Comparison of ENCODE assay signal across 17 cellular contexts in the genomic region with DNA sequence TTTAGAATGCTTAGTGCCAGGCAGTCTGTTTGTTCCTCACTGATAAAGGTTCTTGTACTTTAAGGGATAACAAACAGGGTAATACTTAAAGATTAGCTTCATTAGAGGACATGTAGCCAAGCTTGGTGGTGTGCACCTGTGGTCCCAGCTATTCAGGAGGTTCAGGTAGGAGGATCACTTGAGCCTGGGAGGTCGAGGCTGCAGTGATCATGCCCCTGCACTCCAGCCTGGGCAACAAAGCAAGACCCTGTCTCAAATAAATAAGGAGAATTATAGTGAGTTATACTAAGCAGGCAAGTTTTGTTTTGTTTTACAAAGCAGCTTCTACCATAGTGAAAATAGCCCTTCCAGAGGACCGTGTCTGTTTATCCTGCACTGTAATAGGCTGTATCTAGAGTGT. TPM values are rescaled to one million over a fixed set of nuclear protein-coding genes. Genes with fewer than 3 reads are reported as not detected.
DNase-seq lines count a peak whose midpoint lies in the region; ATAC-seq and TF ChIP-seq lines count a peak whose summit lies in the region.
"Had no signal": no experiment of that assay in that cellular context is flagged by ENCODE, and none has a peak within 500 bp of the region (broad histone marks: within the 10 kb centered on the region; RNA-seq: fewer than 3 reads in every experiment).

No MANE protein-coding gene starts in this region.

- no peaks in the 10 kb centered on the region for H3K79me1 ChIP-seq in trophoblast cell (ENCODE audit: low read length)

- DNase-seq in SK-N-SH = no peak
- DNase-seq in epithelial cell of prostate (ENCODE audit: low read depth, low spot score) = no peak
- DNase-seq in trophoblast cell = no peak
- no peak for DNase-seq in foreskin keratinocyte
- DNase-seq in sciatic nerve (ENCODE audit: low spot score) = no peak
- DNase-seq: C1 segment of cervical spinal cord, KG1, MG63, NCI-H1105 treated with DMSO at 0.1 percent for 48 hours, NCI-H187, NCI-H69, SHP77 had no signal

- H2BK5ac ChIP-seq in trophoblast cell (ENCODE audit: low read depth, low read length, poor library complexity) = no peak overlapping the region

- peaks cover 5 to 22% of the 10 kb centered on the region in 2 experiments for H3K36me3 ChIP-seq in SK-N-SH (replicated peaks in 1 of 2; ENCODE audit: control insufficient read depth in 1 of 2, insufficient read depth in 2 of 2, low read length in 1 of 2)
- H3K36me3 ChIP-seq in Loucy (ENCODE audit: insufficient read depth, low read length) = peaks cover 24% of the 10 kb centered on the region; the same call in 1 of the 2 replicates
- H3K36me3 ChIP-seq in trophoblast cell (ENCODE audit: control insufficient read depth in 1 of 2, insufficient read depth in 2 of 2, low read length in 2 of 2) = peaks cover 8 to 13% of the 10 kb centered on the region in 2 experiments

- no peak overlapping the region for H3K18ac ChIP-seq in trophoblast cell (ENCODE audit: low read length)

- ATAC-seq in SK-N-SH treated with all-trans-retinoic acid at 6 μM for 48 hours = no peak
- no peak for ATAC-seq in HG03045 (IDR thresholded peaks at IDR 0.05; ENCODE audit: unreplicated experiment)
- no peak for ATAC-seq in foreskin keratinocyte
- no peak for ATAC-seq in sciatic nerve

- H3K9ac ChIP-seq in SK-N-SH (no peak overlapping the region), Loucy (ENCODE audit: low read depth, low read length, poor library complexity, severe bottlenecking) (peak overlapping the region; percentile 7), trophoblast cell (ENCODE audit: low read length) (no peak overlapping the region)

- TF ChIP-seq CTCF in SK-N-SH (IDR thresholded peaks at IDR 0.05) (no peak), Loucy (conservative IDR thresholded peaks at IDR 0.05; ENCODE audit: low read length) (no peak), foreskin keratinocyte (conservative IDR thresholded peaks at IDR 0.05) (no peak)

- no peak overlapping the region for H3K4me3 ChIP-seq in SK-N-SH (ENCODE audit: low read depth in 2 of 2, low read length in 1 of 2)
- peak overlapping the region; percentile 65 for H3K4me3 ChIP-seq in Loucy (ENCODE audit: low read length, poor library complexity, severe bottlenecking)
- no peak overlapping the region for H3K4me3 ChIP-seq in trophoblast cell (ENCODE audit: low read depth, low read length)
- H3K4me3 ChIP-seq: HAP-1, MG63 had no signal

- H3F3A ChIP-seq in SK-N-SH (replicated peaks; ENCODE audit: insufficient read depth) = peaks cover 20% of the 10 kb centered on the region
- no peaks in the 10 kb centered on the region for H3F3A ChIP-seq in Loucy (ENCODE audit: low read depth)

- H3K27ac ChIP-seq in SK-N-SH (ENCODE audit: low read depth in 2 of 2, low read length in 1 of 2) (peak overlapping the region in 1 of 2 experiments; percentile 68; a peak in 2 of 4 replicates), epithelial cell of prostate (peak overlapping the region; percentile 76), trophoblast cell (ENCODE audit: low read depth, low read length) (no peak overlapping the region), foreskin keratinocyte (no peak overlapping the region)
- H3K27ac ChIP-seq: 22Rv1 had no signal

- intact Hi-C loops in sciatic nerve (cut with DNase I) = no loop called here

- H3K9me3 ChIP-seq in SK-N-SH = no peaks in the 10 kb centered on the region
- H3K9me3 ChIP-seq in Loucy (ENCODE audit: insufficient read depth, low read depth, low read length) = no peaks in the 10 kb centered on the region
- no peaks in the 10 kb centered on the region for H3K9me3 ChIP-seq in trophoblast cell (ENCODE audit: insufficient read depth, low read depth, low read length)
- H3K9me3 ChIP-seq: HAP-1, MG63 had no signal

- no peak overlapping the region for H4K12ac ChIP-seq in trophoblast cell (ENCODE audit: low read depth, low read length)

- peaks cover 7 to 31% of the 10 kb centered on the region in 2 experiments for H3K4me1 ChIP-seq in SK-N-SH (ENCODE audit: control insufficient read depth in 1 of 2, insufficient read depth in 2 of 2, low read depth in 1 of 2, low read length in 1 of 2)
- peaks cover 41% of the 10 kb centered on the region for H3K4me1 ChIP-seq in Loucy (ENCODE audit: insufficient read depth, low read length, poor library complexity, severe bottlenecking)
- peaks cover 6 to 8% of the 10 kb centered on the region in 2 experiments for H3K4me1 ChIP-seq in trophoblast cell (ENCODE audit: control insufficient read depth in 1 of 2, insufficient read depth in 2 of 2, low read length in 2 of 2)
- H3K4me1 ChIP-seq in foreskin keratinocyte = peaks cover 35% of the 10 kb centered on the region

- no peak overlapping the region for H4K91ac ChIP-seq in trophoblast cell (ENCODE audit: low read depth, low read length)

- no peak overlapping the region for H4K8ac ChIP-seq in trophoblast cell (ENCODE audit: low read depth, low read length)

- H2AK5ac ChIP-seq in trophoblast cell (ENCODE audit: low read length) = no peak overlapping the region

- no peak overlapping the region for H2BK12ac ChIP-seq in trophoblast cell (ENCODE audit: low read length)

- no peak overlapping the region for H3K23ac ChIP-seq in trophoblast cell (ENCODE audit: low read length)

- WGBS in SK-N-SH (ENCODE audit: low lambda C conversion rate) = 84% methylated on average over 2 of the region's 2 CpGs
- WGBS in trophoblast cell (ENCODE audit: extremely low coverage, insufficient coverage, insufficient read length) = no CpG with 5 or more reads among the region's 2 CpGs

- H4K20me1 ChIP-seq in SK-N-SH (ENCODE audit: insufficient read depth) (peaks cover 52% of the 10 kb centered on the region), Loucy (ENCODE audit: insufficient read depth, low read length, poor library complexity, severe bottlenecking) (peaks cover 86% of the 10 kb centered on the region)

- H3K4ac ChIP-seq in trophoblast cell (ENCODE audit: low read depth, low read length) = peak overlapping the region; percentile 29

- POLR2A ChIA-PET in SK-N-SH (lab: Yijun Ruan, JAX) = no interaction called here

- no peaks in the 10 kb centered on the region for H3K9me2 ChIP-seq in SK-N-SH
- no peaks in the 10 kb centered on the region for H3K9me2 ChIP-seq in Loucy (replicated peaks; ENCODE audit: low read depth, low read length)

- H3K4me2 ChIP-seq in SK-N-SH = peak overlapping the region; percentile 62
- peak overlapping the region; percentile 99 for H3K4me2 ChIP-seq in Loucy (ENCODE audit: low read depth, low read length, poor library complexity, severe bottlenecking)
- H3K4me2 ChIP-seq in trophoblast cell (ENCODE audit: low read length) = no peak overlapping the region

- CTCF ChIA-PET in SK-N-SH (lab: Yijun Ruan, JAX) = no interaction called here

- no peak overlapping the region for H2AFZ ChIP-seq in SK-N-SH (ENCODE audit: low read depth)
- no peak overlapping the region for H2AFZ ChIP-seq in Loucy (ENCODE audit: low read length)
- H2AFZ ChIP-seq in trophoblast cell (ENCODE audit: insufficient read depth, low read length, poor library complexity) = no peak overlapping the region

- no peak overlapping the region for H3K14ac ChIP-seq in trophoblast cell (ENCODE audit: low read length)

- H3K79me2 ChIP-seq in SK-N-SH (ENCODE audit: insufficient read depth) (peaks cover 97% of the 10 kb centered on the region), Loucy (ENCODE audit: insufficient read depth, low read length) (peaks cover 92% of the 10 kb centered on the region), trophoblast cell (ENCODE audit: control insufficient read depth, insufficient read depth, low read length, poor library complexity) (peaks cover 11% of the 10 kb centered on the region)

- H3K27me3 ChIP-seq in SK-N-SH (ENCODE audit: insufficient read depth) = no peaks in the 10 kb centered on the region
- H3K27me3 ChIP-seq in Loucy (ENCODE audit: insufficient read depth, low read length, poor library complexity, severe bottlenecking) = no peaks in the 10 kb centered on the region
- no peaks in the 10 kb centered on the region for H3K27me3 ChIP-seq in trophoblast cell (ENCODE audit: insufficient read depth, low read length)
- H3K27me3 ChIP-seq in foreskin keratinocyte = no peaks in the 10 kb centered on the region
- H3K27me3 ChIP-seq: MG63 had no signal

- H2BK120ac ChIP-seq in trophoblast cell (ENCODE audit: insufficient read depth, low read length, poor library complexity) = no peak overlapping the region

- no peak for TF ChIP-seq EP300 in SK-N-SH (IDR thresholded peaks at IDR 0.05; ENCODE audit: borderline replicate concordance in 1 of 2, low read depth in 1 of 2, low read length in 1 of 2)

- TF ChIP-seq RAD21 in SK-N-SH (IDR thresholded peaks at IDR 0.05; ENCODE audit: low read length) = no peak

TF ChIP-seq in SK-N-SH, 30 proteins besides CTCF, POLR2A, EP300 and RAD21 (continues in another document):
- no peak for TF ChIP-seq FOXM1 (IDR thresholded peaks at IDR 0.05; ENCODE audit: low read depth)
- TF ChIP-seq, protein P1, sequence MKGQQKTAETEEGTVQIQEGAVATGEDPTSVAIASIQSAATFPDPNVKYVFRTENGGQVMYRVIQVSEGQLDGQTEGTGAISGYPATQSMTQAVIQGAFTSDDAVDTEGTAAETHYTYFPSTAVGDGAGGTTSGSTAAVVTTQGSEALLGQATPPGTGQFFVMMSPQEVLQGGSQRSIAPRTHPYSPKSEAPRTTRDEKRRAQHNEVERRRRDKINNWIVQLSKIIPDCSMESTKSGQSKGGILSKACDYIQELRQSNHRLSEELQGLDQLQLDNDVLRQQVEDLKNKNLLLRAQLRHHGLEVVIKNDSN (IDR thresholded peaks at IDR 0.05; ENCODE audit: borderline replicate concordance, low read depth) = no peak

TF ChIP-seq in SK-N-SH treated with all-trans-retinoic acid at 6 μM for 48 hours, 23 proteins besides CTCF, POLR2A, EP300 and RAD21 (continues in another document):
- TF ChIP-seq OSR1 (CRISPR knock-in tag; IDR thresholded peaks at IDR 0.05) (no peak), ZC3H10 (CRISPR knock-in tag; IDR thresholded peaks at IDR 0.05) (no peak)

RNA-seq across cellular contexts. Expression of gene ARL5B, which starts 5.8 kb away (rescaled TPM):
- 4.9 and 6.6 TPM in 2 replicates for polyA plus RNA-seq in SK-N-SH (2012; rRNA removed)
- 6.1 and 8.5 TPM in 2 replicates for polyA plus RNA-seq in SK-N-SH (2012; cell fraction: cytosol; rRNA removed)
- 6.2 and 19.5 TPM in 2 replicates for polyA plus RNA-seq in SK-N-SH (2012; cell fraction: nucleus; rRNA removed)
- 24.5 and 25.7 TPM in 2 replicates for polyA plus RNA-seq in trophoblast cell (2013)
- 14.5 and 15.8 TPM in 2 replicates for total RNA-seq in foreskin keratinocyte
- 3.0 and 3.8 TPM in 2 replicates for polyA plus RNA-seq in foreskin keratinocyte
- 16.2 TPM for total RNA-seq in sciatic nerve

RNA-seq across cellular contexts. Expression of gene NSUN6, which starts 13.7 kb away (rescaled TPM):
- 5.3 and 7.8 TPM in 2 replicates for polyA plus RNA-seq in SK-N-SH (2012; rRNA removed)
- polyA plus RNA-seq in SK-N-SH (2012; cell fraction: cytosol; rRNA removed) = 5.7 and 6.6 TPM in 2 replicates
- polyA plus RNA-seq in SK-N-SH (2012; cell fraction: nucleus; rRNA removed) = 8.7 and 16.3 TPM in 2 replicates
- polyA plus RNA-seq in trophoblast cell (2013) = 6.7 and 6.8 TPM in 2 replicates
- total RNA-seq in foreskin keratinocyte = 7.7 and 7.8 TPM in 2 replicates
- 3.1 and 3.4 TPM in 2 replicates for polyA plus RNA-seq in foreskin keratinocyte
- 20.9 TPM for total RNA-seq in sciatic nerve
